ENCODE assay signal across 33 cellular contexts in genomic region chr9:82216435-82216834, GRCh38.
"Had no signal": no experiment of that assay in that cellular context is flagged by ENCODE, and none has a peak within 500 bp of the region (broad histone marks: within the 10 kb centered on the region; RNA-seq: fewer than 3 reads in every experiment).

No MANE protein-coding gene starts in this region.

- H3K27me3 ChIP-seq: ascending aorta, brain microvascular endothelial cell, breast epithelium, cardiac muscle cell had no signal

- H3K9me3 ChIP-seq: adrenal gland, ascending aorta, body of pancreas had no signal

- H3K36me3 ChIP-seq: adrenal gland, ascending aorta, brain microvascular endothelial cell, breast epithelium, cardiac muscle cell had no signal

- FAIRE-seq: astrocyte, bronchial epithelial cell had no signal

- H3K4me1 ChIP-seq: adrenal gland, ascending aorta, body of pancreas, breast epithelium had no signal

- DNase-seq: activated effector memory CD4-positive, alpha-beta T cell treated with anti-CD3 and anti-CD28 coated beads, Interleukin-2, amount 50 U/mL, for 16 hours; activated effector memory CD4-positive, alpha-beta T cell treated with Interleukin-2 at 50 U/mL for 16 hours; activated gamma-delta T cell; activated gamma-delta T cell treated with Interleukin-2 at 50 U/mL for 16 hours; activated naive CD4-positive, alpha-beta T cell; activated naive CD4-positive, alpha-beta T cell treated with anti-CD3 and anti-CD28 coated beads for 36 hours; activated naive CD4-positive, alpha-beta T cell treated with anti-CD3 and anti-CD28 coated beads, Interleukin-2, amount 10 ng/mL, durations not matched to agents 7 days and 5 days; activated naive CD4-positive, alpha-beta T cell treated with anti-CD3 and anti-CD28 coated beads, Interleukin-2, amount 50 U/mL, for 16 hours; activated naive CD4-positive, alpha-beta T cell treated with Interleukin-2 at 50 U/mL for 16 hours; activated naive CD8-positive, alpha-beta T cell treated with anti-CD3 and anti-CD28 coated beads for 36 hours; activated naive CD8-positive, alpha-beta T cell treated with anti-CD3 and anti-CD28 coated beads, Interleukin-2, amount 10 ng/mL, durations not matched to agents 7 days and 5 days; activated naive CD8-positive, alpha-beta T cell treated with anti-CD3 and anti-CD28 coated beads, Interleukin-2, amount 50 U/mL, for 24 hours; activated T-cell treated with anti-CD3 and anti-CD28 coated beads, Interleukin-2, amount 50 U/mL, for 24 hours; activated T-cell treated with anti-CD3 and anti-CD28 coated beads, Interleukin-2, amount 50 U/mL, for 4 hours; activated T-cell treated with anti-CD3 and anti-CD28 coated beads, Interleukin-2, amount 50 U/mL, for 48 hours; activated T-cell treated with anti-CD3 and anti-CD28 coated beads, Interleukin-2, amount 50 U/mL, for 72 hours; adrenal gland; amniotic stem cell; amygdala; anterior cingulate cortex; aorta; body of pancreas; brain microvascular endothelial cell; caudate nucleus; central memory CD4-positive, alpha-beta T cell; cerebellar nuclear complex had no signal

- H3K4me3 ChIP-seq: adrenal gland, ascending aorta, body of pancreas, breast epithelium, cardiac muscle cell had no signal

- H3K27ac ChIP-seq: adrenal gland, ascending aorta, body of pancreas, brain microvascular endothelial cell, breast epithelium, cardiac muscle cell had no signal

- ATAC-seq: activated naive CD4-positive, alpha-beta T cell treated with anti-CD3 and anti-CD28 coated beads, Interleukin-2, amount 50 U/mL, for 72 hours; activated naive CD8-positive, alpha-beta T cell treated with anti-CD3 and anti-CD28 coated beads, Interleukin-2, amount 50 U/mL, for 24 hours; activated T-cell treated with anti-CD3 and anti-CD28 coated beads, Interleukin-2, amount 50 U/mL, for 4 hours; activated T-cell treated with anti-CD3 and anti-CD28 coated beads, Interleukin-2, amount 50 U/mL, for 72 hours; activated T-helper 17 cell treated with anti-CD3 and anti-CD28 coated beads, Interleukin-2, amount 50 U/mL, for 72 hours; body of pancreas had no signal
